ENCODE assay signal across 9 cellular contexts in the genomic region with DNA sequence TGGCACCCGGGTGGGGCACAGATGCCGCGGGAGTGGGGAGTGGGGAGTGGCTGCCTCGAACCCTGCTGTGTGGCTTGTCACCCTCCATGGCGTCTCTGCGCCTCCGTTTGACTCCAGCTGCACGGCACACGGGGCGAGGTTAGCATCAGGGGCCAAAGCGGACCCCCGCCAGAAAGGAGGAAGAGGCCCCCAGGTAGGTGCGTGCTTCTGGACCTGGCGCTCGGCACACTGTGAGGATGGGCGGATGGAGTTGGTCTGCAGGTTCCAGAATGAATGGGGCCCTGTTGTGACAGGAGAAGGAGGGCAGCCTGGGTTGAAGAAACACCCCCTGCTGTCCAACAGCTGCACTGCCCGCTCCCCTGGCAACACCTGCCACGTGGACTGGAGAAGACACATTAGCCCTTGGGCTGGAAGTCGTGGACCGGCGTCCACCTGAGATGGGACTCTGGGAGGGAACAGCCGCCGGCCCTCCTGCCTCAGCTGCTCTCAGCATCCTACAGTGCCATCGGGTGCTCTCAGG. TPM values are rescaled to one million over a fixed set of nuclear protein-coding genes. Genes with fewer than 3 reads are reported as not detected.
DNase-seq lines count a peak whose midpoint lies in the region; ATAC-seq and TF ChIP-seq lines count a peak whose summit lies in the region.
"Had no signal": no experiment of that assay in that cellular context is flagged by ENCODE, and none has a peak within 500 bp of the region (broad histone marks: within the 10 kb centered on the region; RNA-seq: fewer than 3 reads in every experiment).

No MANE protein-coding gene starts in this region.

- H3F3A ChIP-seq in OCI-LY1 (ENCODE audit: insufficient read depth, low read length): no peaks in the 10 kb centered on the region

- no peak for ATAC-seq in activated CD8-positive, alpha-beta memory T cell treated with anti-CD3 and anti-CD28 coated beads, Interleukin-2, amount 10 ng/mL, durations not matched to agents 7 days and 5 days
- ATAC-seq in stimulated activated memory B cell treated with anti-CD40 and anti-IgM and Interleukin-4, amounts not matched to agents 10 μg/mL and 1 μg/mL and 100 μg/mL, for 72 hours: no peak
- ATAC-seq in stimulated activated naive CD8-positive, alpha-beta T cell treated with anti-CD3 and anti-CD28 coated beads, Interleukin-15, Interleukin-2, amounts not matched to agents 100 U/mL and 50 U/mL, for 24 hours: no peak
- no peak for ATAC-seq in HG02884 (IDR thresholded peaks at IDR 0.05; ENCODE audit: unreplicated experiment)

- no peak for TF ChIP-seq EP300 in esophagus muscularis mucosa (IDR thresholded peaks at IDR 0.05)

- H3K4me3 ChIP-seq in OCI-LY1 (ENCODE audit: low read depth, low read length, poor library complexity, severe bottlenecking): peak overlapping the region; percentile 61
- no peak overlapping the region for H3K4me3 ChIP-seq in esophagus muscularis mucosa

- peaks cover 29% of the 10 kb centered on the region for H3K4me1 Mint-ChIP-seq in activated CD8-positive, alpha-beta memory T cell treated with anti-CD3 and anti-CD28 coated beads, Interleukin-2, amount 10 ng/mL, durations not matched to agents 7 days and 5 days
- H3K4me1 Mint-ChIP-seq in stimulated activated memory B cell treated with anti-CD40 and anti-IgM and Interleukin-4, amounts not matched to agents 10 μg/mL and 1 μg/mL and 100 μg/mL, for 72 hours: peaks cover 26% of the 10 kb centered on the region

- H3K9ac ChIP-seq in OCI-LY1 (ENCODE audit: low read length): no peak overlapping the region; the same call in 1 of the 2 replicates

- no peak for TF ChIP-seq POLR2A in esophagus muscularis mucosa (IDR thresholded peaks at IDR 0.05; ENCODE audit: low read depth)

- H3K4me3 Mint-ChIP-seq in activated CD8-positive, alpha-beta memory T cell treated with anti-CD3 and anti-CD28 coated beads, Interleukin-2, amount 10 ng/mL, durations not matched to agents 7 days and 5 days: no peak overlapping the region
- no peak overlapping the region for H3K4me3 Mint-ChIP-seq in stimulated activated memory B cell treated with anti-CD40 and anti-IgM and Interleukin-4, amounts not matched to agents 10 μg/mL and 1 μg/mL and 100 μg/mL, for 72 hours

- intact Hi-C loops in esophagus muscularis mucosa (cut with DNase I): no loop called here

- H3K9me3 ChIP-seq in OCI-LY1 (ENCODE audit: low read length) (no peaks in the 10 kb centered on the region), esophagus muscularis mucosa (no peaks in the 10 kb centered on the region)
- H3K9me3 ChIP-seq: tibial nerve had no signal

- no peaks in the 10 kb centered on the region for H4K20me1 ChIP-seq in OCI-LY1 (ENCODE audit: insufficient read depth, low read length)

- 84% methylated on average over 14 of the region's 24 CpGs for WGBS in esophagus muscularis mucosa

- H3K36me3 ChIP-seq in OCI-LY1 (ENCODE audit: insufficient read depth, low read length): no peaks in the 10 kb centered on the region
- H3K36me3 ChIP-seq in esophagus muscularis mucosa: peaks cover 0 to 13% (median 2%) of the 10 kb centered on the region in 4 donors

- CTCF ChIA-PET in activated CD8-positive, alpha-beta memory T cell treated with anti-CD3 and anti-CD28 coated beads, Interleukin-2, amount 10 ng/mL, durations not matched to agents 7 days and 5 days (lab: Charles Lee): interaction anchor here (1.2 to 2.5 kb wide), 6 partner anchors 9 to 147 kb away, joined by 3 to 14 read pairs (median 10); a partner anchor contains a TSS

- H3K4me2 ChIP-seq in OCI-LY1 (ENCODE audit: low read length): peak overlapping the region; percentile 81; the same call in 1 of the 2 replicates

- H3K27ac ChIP-seq in OCI-LY1 (ENCODE audit: low read depth, low read length, poor library complexity, severe bottlenecking): no peak overlapping the region
- H3K27ac ChIP-seq in esophagus muscularis mucosa (replicated peaks in 1 of 4): peak overlapping the region in 2 of 4 donors; percentile 48 to 62

- H3K27me3 ChIP-seq in OCI-LY1 (ENCODE audit: insufficient read depth, low read length) (no peaks in the 10 kb centered on the region), esophagus muscularis mucosa (no peaks in the 10 kb centered on the region)
- H3K27me3 ChIP-seq: tibial nerve had no signal

- H2AFZ ChIP-seq in OCI-LY1 (ENCODE audit: low read length): no peak overlapping the region

- peak; percentile 46 for DNase-seq in activated CD8-positive, alpha-beta memory T cell treated with anti-CD3 and anti-CD28 coated beads, Interleukin-2, amount 10 ng/mL, durations not matched to agents 7 days and 5 days
- DNase-seq in activated CD8-positive, alpha-beta memory T cell treated with anti-CD3 and anti-CD28 coated beads for 24 hours: no peak
- no peak for DNase-seq in esophagus muscularis mucosa (ENCODE audit: extremely low spot score)
- no peak for DNase-seq in cortex of kidney (lab: John Stamatoyannopoulos, UW)
- DNase-seq in stimulated activated naive CD8-positive, alpha-beta T cell treated with anti-CD3 and anti-CD28 coated beads, Interleukin-15, Interleukin-2, amounts not matched to agents 100 U/mL and 50 U/mL, for 24 hours: no peak

- H3K27me3 Mint-ChIP-seq in activated CD8-positive, alpha-beta memory T cell treated with anti-CD3 and anti-CD28 coated beads, Interleukin-2, amount 10 ng/mL, durations not matched to agents 7 days and 5 days: no peaks in the 10 kb centered on the region
- no peaks in the 10 kb centered on the region for H3K27me3 Mint-ChIP-seq in stimulated activated memory B cell treated with anti-CD40 and anti-IgM and Interleukin-4, amounts not matched to agents 10 μg/mL and 1 μg/mL and 100 μg/mL, for 72 hours

- no peaks in the 10 kb centered on the region for H3K36me3 Mint-ChIP-seq in activated CD8-positive, alpha-beta memory T cell treated with anti-CD3 and anti-CD28 coated beads, Interleukin-2, amount 10 ng/mL, durations not matched to agents 7 days and 5 days
- H3K36me3 Mint-ChIP-seq in stimulated activated memory B cell treated with anti-CD40 and anti-IgM and Interleukin-4, amounts not matched to agents 10 μg/mL and 1 μg/mL and 100 μg/mL, for 72 hours: peaks cover 4% of the 10 kb centered on the region

- H3K9me3 Mint-ChIP-seq in activated CD8-positive, alpha-beta memory T cell treated with anti-CD3 and anti-CD28 coated beads, Interleukin-2, amount 10 ng/mL, durations not matched to agents 7 days and 5 days (ENCODE audit: low read depth): no peaks in the 10 kb centered on the region
- no peaks in the 10 kb centered on the region for H3K9me3 Mint-ChIP-seq in stimulated activated memory B cell treated with anti-CD40 and anti-IgM and Interleukin-4, amounts not matched to agents 10 μg/mL and 1 μg/mL and 100 μg/mL, for 72 hours

- H3K9me2 ChIP-seq in OCI-LY1 (ENCODE audit: low read depth, low read length): no peaks in the 10 kb centered on the region

- H3K27ac Mint-ChIP-seq in activated CD8-positive, alpha-beta memory T cell treated with anti-CD3 and anti-CD28 coated beads, Interleukin-2, amount 10 ng/mL, durations not matched to agents 7 days and 5 days: peak overlapping the region; percentile 24
- peak overlapping the region; percentile 97 for H3K27ac Mint-ChIP-seq in stimulated activated memory B cell treated with anti-CD40 and anti-IgM and Interleukin-4, amounts not matched to agents 10 μg/mL and 1 μg/mL and 100 μg/mL, for 72 hours

- no peaks in the 10 kb centered on the region for H3K79me2 ChIP-seq in OCI-LY1 (ENCODE audit: insufficient read depth, low read length)

- peaks cover 45% of the 10 kb centered on the region for H3K4me1 ChIP-seq in OCI-LY1 (ENCODE audit: insufficient read depth, low read length, severe bottlenecking)
- peaks cover 23 to 58% (median 44%) of the 10 kb centered on the region in 4 donors for H3K4me1 ChIP-seq in esophagus muscularis mucosa

- TF ChIP-seq CTCF in OCI-LY1 (IDR thresholded peaks at IDR 0.05; ENCODE audit: low read length) (peak; percentile 34; the same call in 1 of the 2 replicates), esophagus muscularis mucosa (IDR thresholded peaks at IDR 0.05) (peak in 2 of 3 experiments; percentile 18 to 23)

RNA-seq across cellular contexts. Expression of a gene that starts 9.4 kb away (rescaled TPM):
- 100 to 1,000 TPM; 229 to 277 TPM for total RNA-seq in activated CD8-positive, alpha-beta memory T cell treated with anti-CD3 and anti-CD28 coated beads, Interleukin-2, amount 10 ng/mL, durations not matched to agents 7 days and 5 days
- 10 to 100 TPM; 30.3 to 63.6 (median 44.8) TPM for total RNA-seq in esophagus muscularis mucosa

RNA-seq across cellular contexts. Expression of a gene that starts 41.8 kb away (rescaled TPM):
- total RNA-seq in activated CD8-positive, alpha-beta memory T cell treated with anti-CD3 and anti-CD28 coated beads, Interleukin-2, amount 10 ng/mL, durations not matched to agents 7 days and 5 days: 100 to 1,000 TPM; 134 to 139 TPM
- 10 to 100 TPM; 42.2 to 77.1 (median 52.6) TPM for total RNA-seq in esophagus muscularis mucosa

RNA-seq across cellular contexts. Expression of a gene that starts 55.7 kb away (rescaled TPM):
- total RNA-seq in activated CD8-positive, alpha-beta memory T cell treated with anti-CD3 and anti-CD28 coated beads, Interleukin-2, amount 10 ng/mL, durations not matched to agents 7 days and 5 days: 100 to 1,000 TPM in 1 of 2 experiments, 10 to 100 TPM in 1; 92.4 to 106 TPM
- 100 to 1,000 TPM in 2 of 4 donors, 10 to 100 TPM in 2; 64.4 to 108 (median 85.4) TPM for total RNA-seq in esophagus muscularis mucosa

RNA-seq across cellular contexts. Expression of a gene that starts 55.8 kb away (rescaled TPM):
- total RNA-seq in activated CD8-positive, alpha-beta memory T cell treated with anti-CD3 and anti-CD28 coated beads, Interleukin-2, amount 10 ng/mL, durations not matched to agents 7 days and 5 days: 10 to 100 TPM; 20.9 to 23.0 TPM
- 10 to 100 TPM; 32.4 to 54.8 (median 42.5) TPM for total RNA-seq in esophagus muscularis mucosa
